11 cellular contexts compared by ENCODE assay signal in the genomic region with DNA sequence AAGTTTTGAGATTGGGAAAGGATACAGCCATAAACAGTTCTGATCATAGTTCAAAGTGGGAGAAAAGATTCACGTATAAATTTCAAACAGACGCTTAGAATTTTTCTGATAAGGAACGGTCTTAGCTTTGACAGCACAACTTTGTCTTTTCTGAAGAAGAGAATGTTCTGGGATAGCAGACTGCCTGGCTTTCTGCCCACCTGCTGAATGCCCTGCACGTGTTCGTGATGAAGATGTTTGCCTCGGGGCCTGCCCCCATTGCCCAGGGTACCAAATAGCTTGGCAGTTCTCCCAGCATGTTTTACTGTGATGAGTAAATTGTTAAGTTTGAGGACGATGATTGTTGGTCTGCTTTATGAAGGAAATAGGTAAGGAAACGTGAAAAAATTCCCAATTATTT. TPM values are rescaled to one million over a fixed set of nuclear protein-coding genes. Genes with fewer than 3 reads are reported as not detected.
DNase-seq lines count a peak whose midpoint lies in the region; ATAC-seq and TF ChIP-seq lines count a peak whose summit lies in the region.
"Had no signal": no experiment of that assay in that cellular context is flagged by ENCODE, and none has a peak within 500 bp of the region (broad histone marks: within the 10 kb centered on the region; RNA-seq: fewer than 3 reads in every experiment).

No MANE protein-coding gene starts in this region.

- H3K27ac ChIP-seq in ascending aorta (peak overlapping the region; percentile 66 to 72), testis (peak overlapping the region; percentile 69 to 83)
- H3K27ac ChIP-seq: neutrophil had no signal

- H3K36me3 ChIP-seq in ascending aorta (peaks cover 6 to 17% of the 10 kb centered on the region in 2 donors), testis (ENCODE audit: low read depth, missing control alignments) (no peaks in the 10 kb centered on the region)

- H3K9me3 ChIP-seq in ascending aorta: no peaks in the 10 kb centered on the region
- no peaks in the 10 kb centered on the region for H3K9me3 ChIP-seq in testis
- H3K9me3 ChIP-seq: neutrophil had no signal

- H3K27me3 ChIP-seq in ascending aorta: no peaks in the 10 kb centered on the region
- H3K27me3 ChIP-seq in testis: no peaks in the 10 kb centered on the region
- H3K27me3 ChIP-seq: neutrophil had no signal

- ATAC-seq in GM21717 (IDR thresholded peaks at IDR 0.05; ENCODE audit: unreplicated experiment): no peak
- ATAC-seq: Panc1 had no signal

- TF ChIP-seq CTCF in ascending aorta (IDR thresholded peaks at IDR 0.05): no peak
- no peak for TF ChIP-seq CTCF in testis (IDR thresholded peaks at IDR 0.05)

- H3K4me1 ChIP-seq in ascending aorta (peaks cover 9 to 32% of the 10 kb centered on the region in 2 donors), testis (peaks cover 36% of the 10 kb centered on the region)

- no peak for TF ChIP-seq POLR2A in testis (IDR thresholded peaks at IDR 0.05)

- 29 to 46% methylated on average over 8 of the region's 8 CpGs for WGBS in testis, 2 donors

- peak; percentile 26 for DNase-seq in NCI-H1105 treated with DMSO at 0.1 percent for 48 hours (lab: John Stamatoyannopoulos, UW)
- DNase-seq in NCI-H1105 (lab: John Stamatoyannopoulos, UW): no peak
- peak in 1 of 2 donors; percentile 66 for DNase-seq in ascending aorta (ENCODE audit: low spot score in 2 of 2)
- peak; percentile 65 for DNase-seq in iris pigment epithelial cell (ENCODE audit: low read depth)
- peak; percentile 92 for DNase-seq in testis
- no peak for DNase-seq in GOT3 (lab: John Stamatoyannopoulos, UW)
- no peak for DNase-seq in SHP77 (lab: John Stamatoyannopoulos, UW)
- DNase-seq: MM.1S had no signal

- H3K4me3 ChIP-seq in ascending aorta: no peak overlapping the region
- no peak overlapping the region for H3K4me3 ChIP-seq in testis

- intact Hi-C loops in ascending aorta (cut with DNase I): loop anchor here (10.0 kb wide), 1 partner anchor 329 kb away; no protein-coding TSS in a partner anchor
- intact Hi-C loops in testis (cut with DNase I; ENCODE audit: low total_unique reads): no loop called here

RNA-seq across cellular contexts. Expression of a gene that starts 4.6 kb away (rescaled TPM):
- total RNA-seq in ascending aorta: 3.4 TPM
- total RNA-seq in testis: 100 to 1,000 TPM; 142 to 175 TPM
- 204 TPM for polyA plus RNA-seq in testis (ENCODE audit: insufficient read depth, low read depth, low replicate concordance)

Comparison
In these comparisons a context has a peak if more than half of its experiments do, and no peak if none do; other contexts are left out.
1. DNase-seq: peak in NCI-H1105 treated with DMSO at 0.1 percent for 48 hours (single experiment), iris pigment epithelial cell (single experiment) and testis (single experiment); none in NCI-H1105 (single experiment), GOT3 (single experiment) and SHP77 (0 of 2).
2. RNA of a gene that starts 4.6 kb away (total RNA-seq): 142 to 175 TPM in testis; 3.4 TPM in ascending aorta (single experiment); every median in the first group is over 10 times any median in the second.